ENCODE assay signal across 8 cellular contexts in genomic region chr11:1401656-1402221, GRCh38. TPM values are rescaled to one million over a fixed set of nuclear protein-coding genes. Genes with fewer than 3 reads are reported as not detected.
DNase-seq lines count a peak whose midpoint lies in the region; ATAC-seq, FAIRE-seq and TF ChIP-seq lines count a peak whose summit lies in the region.

No MANE protein-coding gene starts in this region.

- H3K79me2 ChIP-seq in osteoblast (ENCODE audit: insufficient read depth, low read length): no peaks in the 10 kb centered on the region

- H4K20me1 ChIP-seq in osteoblast (ENCODE audit: insufficient read depth, low read length): peaks cover 3% of the 10 kb centered on the region

- FAIRE-seq in RCC 7860 (lab: Jason Lieb, UNC): no peak

- no peak overlapping the region for H3K4me2 ChIP-seq in osteoblast (ENCODE audit: insufficient read depth, low read length)

- TF ChIP-seq CTCF in GM10266 (IDR thresholded peaks at IDR 0.05; ENCODE audit: control insufficient read depth, insufficient read depth, low read depth, missing control alignments) (no peak), fibroblast of villous mesenchyme (IDR thresholded peaks at IDR 0.05; ENCODE audit: insufficient read depth, low read depth, low read length) (no peak), osteoblast (IDR thresholded peaks at IDR 0.05; ENCODE audit: extremely low read depth, low read depth, low read length) (no peak)

- H2AFZ ChIP-seq in osteoblast (ENCODE audit: low read length): no peak overlapping the region

- no peaks in the 10 kb centered on the region for H3K36me3 ChIP-seq in osteoblast (ENCODE audit: insufficient read depth, low read length)

- no peaks in the 10 kb centered on the region for H3K4me1 ChIP-seq in osteoblast (ENCODE audit: insufficient read depth, low read length)

- ATAC-seq in GM21619 (IDR thresholded peaks at IDR 0.05; ENCODE audit: unreplicated experiment) (no peak), GM19452 (IDR thresholded peaks at IDR 0.05; ENCODE audit: unreplicated experiment) (no peak)

- H3K9me3 ChIP-seq in osteoblast (ENCODE audit: low read depth, low read length): no peaks in the 10 kb centered on the region

- DNase-seq in GM10266 (ENCODE audit: extremely low spot score) (peak; percentile 76), NCI-H1092 treated with DMSO at 0.1 percent for 48 hours (lab: John Stamatoyannopoulos, UW) (peak; percentile 52), fibroblast of villous mesenchyme (ENCODE audit: low read depth) (peak; percentile 56), osteoblast (ENCODE audit: insufficient read length, low spot score, missing footprints) (peak; percentile 99), RCC 7860 (ENCODE audit: low spot score) (no peak)
- DNase-seq in activated CD8-positive, alpha-beta memory T cell treated with anti-CD3 and anti-CD28 coated beads, Interleukin-2, amount 50 U/mL, for 48 hours: peak; percentile 69

- no peaks in the 10 kb centered on the region for H3K27me3 ChIP-seq in osteoblast (ENCODE audit: insufficient read depth, low read length)

- no peak overlapping the region for H3K27ac ChIP-seq in osteoblast (ENCODE audit: low read depth, low read length)

- no peak overlapping the region for H3K4me3 ChIP-seq in fibroblast of villous mesenchyme (ENCODE audit: low read depth, low read length)
- H3K4me3 ChIP-seq in osteoblast (ENCODE audit: insufficient read depth, low read length): no peak overlapping the region

RNA-seq across cellular contexts. Expression of gene BRSK2, which starts 12.0 kb away (rescaled TPM):
- total RNA-seq in fibroblast of villous mesenchyme: under 0.01 TPM in 2 replicates
- total RNA-seq in osteoblast: 0.36 TPM in 1 of 2 replicates, not detected in the other
